In genomic region chrX:120015145-120016067, GRCh38 we compare ENCODE assay signal across 8 cellular contexts.
DNase-seq lines count a peak whose midpoint lies in the region; ATAC-seq and TF ChIP-seq lines count a peak whose summit lies in the region.

No MANE protein-coding gene starts in this region.

- H3K9me3 ChIP-seq in SK-N-SH (no peaks in the 10 kb centered on the region), stomach (no peaks in the 10 kb centered on the region)

- no peaks in the 10 kb centered on the region for H3K36me3 ChIP-seq in SK-N-SH (replicated peaks in 1 of 2; ENCODE audit: control insufficient read depth in 1 of 2, insufficient read depth in 2 of 2, low read length in 1 of 2)
- H3K36me3 ChIP-seq in stomach = no peaks in the 10 kb centered on the region

- TF ChIP-seq RAD21 in SK-N-SH (IDR thresholded peaks at IDR 0.05; ENCODE audit: low read length) = no peak

- H3K4me3 ChIP-seq in SK-N-SH (ENCODE audit: low read depth in 2 of 2, low read length in 1 of 2) (peak overlapping the region in 1 of 2 experiments; percentile 19; a peak in 1 of 4 replicates), stomach (peak overlapping the region; percentile 25 to 43 (median 35))

- peaks cover 57% of the 10 kb centered on the region for H3K27me3 ChIP-seq in SK-N-SH (ENCODE audit: insufficient read depth)
- peaks cover 3 to 51% (median 40%) of the 10 kb centered on the region in 3 donors for H3K27me3 ChIP-seq in stomach

- intact Hi-C loops in stomach (cut with DNase I; ENCODE audit: low total_unique reads) = no loop called here

- H4K20me1 ChIP-seq in SK-N-SH (ENCODE audit: insufficient read depth) = no peaks in the 10 kb centered on the region

- H2AFZ ChIP-seq in SK-N-SH (ENCODE audit: low read depth) = no peak overlapping the region

- no peaks in the 10 kb centered on the region for H3K4me1 Mint-ChIP-seq in activated T-helper 17 cell treated with anti-CD3 and anti-CD28 coated beads, Interleukin-2, amount 50 U/mL, for 72 hours
- peaks cover 16 to 18% of the 10 kb centered on the region in 2 donors for H3K4me1 Mint-ChIP-seq in immature natural killer cell

- H3K27ac ChIP-seq in SK-N-SH (ENCODE audit: low read depth in 2 of 2, low read length in 1 of 2) = no peak overlapping the region
- no peak overlapping the region for H3K27ac ChIP-seq in stomach

- H3K27ac Mint-ChIP-seq in activated T-helper 17 cell treated with anti-CD3 and anti-CD28 coated beads, Interleukin-2, amount 50 U/mL, for 72 hours = no peak overlapping the region
- H3K27ac Mint-ChIP-seq in immature natural killer cell = no peak overlapping the region

- TF ChIP-seq CTCF in SK-N-SH (IDR thresholded peaks at IDR 0.05) = no peak
- no peak for TF ChIP-seq CTCF in stomach (IDR thresholded peaks at IDR 0.05)

- H3K79me2 ChIP-seq in SK-N-SH (ENCODE audit: insufficient read depth) = no peaks in the 10 kb centered on the region

- no peak overlapping the region for H3K9ac ChIP-seq in SK-N-SH

- H3K4me2 ChIP-seq in SK-N-SH = no peak overlapping the region

- WGBS in SK-N-SH (ENCODE audit: low lambda C conversion rate) = 13% methylated on average over 40 of the region's 58 CpGs
- WGBS in stomach, 5 donors = 0 to 41% (median 8%) methylated on average over 21 to 58 of the region's 58 CpGs

- H3F3A ChIP-seq in SK-N-SH (replicated peaks; ENCODE audit: insufficient read depth) = no peaks in the 10 kb centered on the region

- ATAC-seq in SK-N-SH treated with all-trans-retinoic acid at 6 μM for 48 hours (peak; percentile 25; the same call in 2 of the 3 replicates), HG02852 (IDR thresholded peaks at IDR 0.05; ENCODE audit: unreplicated experiment) (no peak)
- ATAC-seq in activated T-helper 17 cell treated with anti-CD3 and anti-CD28 coated beads, Interleukin-2, amount 50 U/mL, for 72 hours (replicated peaks) = no peak

- no peaks in the 10 kb centered on the region for H3K4me1 ChIP-seq in SK-N-SH (ENCODE audit: control insufficient read depth in 1 of 2, insufficient read depth in 2 of 2, low read depth in 1 of 2, low read length in 1 of 2)
- peaks cover 0 to 18% (median 15%) of the 10 kb centered on the region in 4 donors for H3K4me1 ChIP-seq in stomach

- no peaks in the 10 kb centered on the region for H3K9me3 Mint-ChIP-seq in activated T-helper 17 cell treated with anti-CD3 and anti-CD28 coated beads, Interleukin-2, amount 50 U/mL, for 72 hours
- H3K9me3 Mint-ChIP-seq in immature natural killer cell = no peaks in the 10 kb centered on the region

- POLR2A ChIA-PET in SK-N-SH (lab: Yijun Ruan, JAX) = no interaction called here

- no peaks in the 10 kb centered on the region for H3K36me3 Mint-ChIP-seq in activated T-helper 17 cell treated with anti-CD3 and anti-CD28 coated beads, Interleukin-2, amount 50 U/mL, for 72 hours (ENCODE audit: low read depth)
- no peaks in the 10 kb centered on the region for H3K36me3 Mint-ChIP-seq in immature natural killer cell

- H3K27me3 Mint-ChIP-seq in activated T-helper 17 cell treated with anti-CD3 and anti-CD28 coated beads, Interleukin-2, amount 50 U/mL, for 72 hours = peaks cover 21% of the 10 kb centered on the region
- peaks cover 9 to 36% (median 24%) of the 10 kb centered on the region in 3 donors for H3K27me3 Mint-ChIP-seq in immature natural killer cell (ENCODE audit: low read depth in 3 of 3)

- CTCF ChIA-PET in SK-N-SH (lab: Yijun Ruan, JAX) = interaction anchor here (0.7 kb wide), 1 partner anchor 34 kb away, joined by 4 read pairs; no protein-coding TSS in a partner anchor

- no peaks in the 10 kb centered on the region for H3K9me2 ChIP-seq in SK-N-SH

- H3K4me3 Mint-ChIP-seq in activated T-helper 17 cell treated with anti-CD3 and anti-CD28 coated beads, Interleukin-2, amount 50 U/mL, for 72 hours = peak overlapping the region; percentile 63
- peak overlapping the region; percentile 52 to 79 (median 71) for H3K4me3 Mint-ChIP-seq in immature natural killer cell

- DNase-seq in SK-N-SH (no peak), immature natural killer cell (peak in 1 of 3 donors; percentile 6), stomach (no peak), T-helper 9 cell (no peak), NCI-H446 (lab: John Stamatoyannopoulos, UW) (no peak)

- no peak for TF ChIP-seq EP300 in SK-N-SH (IDR thresholded peaks at IDR 0.05; ENCODE audit: borderline replicate concordance in 1 of 2, low read depth in 1 of 2, low read length in 1 of 2)
- no peak for TF ChIP-seq EP300 in stomach (IDR thresholded peaks at IDR 0.05)

- no peak for TF ChIP-seq POLR2A in stomach (IDR thresholded peaks at IDR 0.05)

TF ChIP-seq in SK-N-SH treated with all-trans-retinoic acid at 6 μM for 48 hours, 23 proteins besides CTCF, POLR2A, EP300 and RAD21:
- no peak for TF ChIP-seq ZC3H10 (CRISPR knock-in tag; IDR thresholded peaks at IDR 0.05)
- no peak for TF ChIP-seq PPARA (CRISPR knock-in tag; IDR thresholded peaks at IDR 0.05; ENCODE audit: borderline replicate concordance)
- TF ChIP-seq ZNF565 (CRISPR knock-in tag; conservative IDR thresholded peaks at IDR 0.05; ENCODE audit: low read depth) = no peak
- no peak for TF ChIP-seq CSDC2 (CRISPR knock-in tag; IDR thresholded peaks at IDR 0.05)
- no peak for TF ChIP-seq RARB (CRISPR knock-in tag; IDR thresholded peaks at IDR 0.05)
- TF ChIP-seq ZFP30 (CRISPR knock-in tag; IDR thresholded peaks at IDR 0.05) = no peak

TF ChIP-seq in SK-N-SH, 30 proteins besides CTCF, POLR2A, EP300 and RAD21:
- TF ChIP-seq RCOR1 (IDR thresholded peaks at IDR 0.05; ENCODE audit: low read length) (no peak), MEF2A (IDR thresholded peaks at IDR 0.05; ENCODE audit: borderline replicate concordance, low read depth) (no peak), TCF12 (IDR thresholded peaks at IDR 0.05) (no peak), EZH2phosphoT487 (IDR thresholded peaks at IDR 0.05; ENCODE audit: borderline replicate concordance, low read depth) (no peak), SIN3A (IDR thresholded peaks at IDR 0.05; ENCODE audit: borderline replicate concordance, low read depth, low read length) (no peak), MXI1 (IDR thresholded peaks at IDR 0.05; ENCODE audit: low read depth, low read length) (no peak), TEAD4 (IDR thresholded peaks at IDR 0.05; ENCODE audit: borderline replicate concordance, insufficient read depth) (no peak), YY1 (IDR thresholded peaks at IDR 0.05; ENCODE audit: low read depth) (no peak), USF2 (IDR thresholded peaks at IDR 0.05; ENCODE audit: borderline replicate concordance, low read depth, low read length) (no peak), GATA2 (CRISPR knock-in tag; IDR thresholded peaks at IDR 0.05) (no peak)
